In the genomic region with DNA sequence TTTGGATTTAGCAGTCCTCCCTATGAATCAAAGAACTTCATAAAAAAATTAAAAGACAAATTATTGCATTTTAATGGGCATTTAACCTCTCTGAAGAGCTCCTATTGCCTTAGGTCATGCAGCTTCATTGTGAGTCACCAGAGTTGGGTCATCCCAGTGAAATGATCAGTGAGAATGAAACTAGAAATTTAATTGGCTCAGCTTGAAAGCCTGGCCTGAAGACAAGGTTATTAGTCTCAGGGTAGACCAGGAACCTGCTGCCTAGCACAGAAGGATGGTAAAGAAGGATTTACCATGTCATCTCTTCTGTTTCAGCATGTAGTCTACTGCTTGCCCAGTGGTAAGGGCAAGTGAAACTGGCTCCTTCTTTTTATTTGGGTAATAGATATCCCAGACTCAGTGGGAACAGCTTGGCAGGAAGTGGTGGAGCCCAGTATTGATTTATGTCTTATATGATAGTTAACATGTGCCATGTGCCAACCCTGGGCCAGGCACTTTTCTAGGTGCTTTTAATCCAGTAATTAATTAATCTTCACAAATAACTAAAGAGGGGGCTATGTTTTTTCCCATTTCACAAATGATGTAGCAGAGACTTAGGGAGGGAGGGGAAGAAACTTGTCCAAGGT, we compare ENCODE assay signal across 11 cellular contexts. TPM values are rescaled to one million over a fixed set of nuclear protein-coding genes. Genes with fewer than 3 reads are reported as not detected.
A peak's percentile ranks its signal among the peaks of the same experiment; 100 is the strongest.
DNase-seq lines count a peak whose midpoint lies in the region; FAIRE-seq and TF ChIP-seq lines count a peak whose summit lies in the region.
"Had no signal": no experiment of that assay in that cellular context is flagged by ENCODE, and none has a peak within 500 bp of the region (broad histone marks: within the 10 kb centered on the region; RNA-seq: fewer than 3 reads in every experiment).

No MANE protein-coding gene starts in this region.

- DNase-seq in NCI-H82 (lab: John Stamatoyannopoulos, UW) (peak; percentile 34), NCI-H82 treated with DMSO at 0.1 percent for 48 hours (lab: John Stamatoyannopoulos, UW; ENCODE audit: unreplicated experiment) (no peak), HTR-8/SVneo (ENCODE audit: insufficient read length, low spot score) (peak; percentile 88), astrocyte of the hippocampus (ENCODE audit: low read depth, low spot score) (peak; percentile 54), skeletal muscle cell (ENCODE audit: low read depth) (peak; percentile 62), cerebellum (ENCODE audit: low spot score) (no peak), AML-193 (lab: John Stamatoyannopoulos, UW) (no peak), nephron progenitor cell (no peak)
- DNase-seq: NCI-H1048 had no signal

- no peaks in the 10 kb centered on the region for H3K9me3 Mint-ChIP-seq in nephron progenitor cell
- H3K9me3 Mint-ChIP-seq: central memory CD8-positive, alpha-beta T cell had no signal

- peaks cover 4% of the 10 kb centered on the region for H3K27me3 Mint-ChIP-seq in nephron progenitor cell (ENCODE audit: low read depth, poor library complexity)

- H3K4me3 ChIP-seq in skeletal muscle cell (ENCODE audit: low read depth, low read length), result no peak overlapping the region
- H3K4me3 ChIP-seq: BLaER1 treated with 17β-estradiol and CSF1 and Interleukin-3, amounts not matched to agents 10 nM and 100 nM had no signal

- no peaks in the 10 kb centered on the region for H3K36me3 Mint-ChIP-seq in nephron progenitor cell (ENCODE audit: low read depth)

- H3K27ac Mint-ChIP-seq in nephron progenitor cell, result no peak overlapping the region

- no peak overlapping the region for H3K4me3 Mint-ChIP-seq in nephron progenitor cell
- H3K4me3 Mint-ChIP-seq: central memory CD8-positive, alpha-beta T cell had no signal

- TF ChIP-seq CTCF in nephron progenitor cell (IDR thresholded peaks at IDR 0.05), result no peak

- H3K4me1 Mint-ChIP-seq in nephron progenitor cell, result peaks cover 6% of the 10 kb centered on the region
- H3K4me1 Mint-ChIP-seq: central memory CD8-positive, alpha-beta T cell had no signal

- no peak for FAIRE-seq in HTR-8/SVneo (lab: Jason Lieb, UNC)

RNA-seq across cellular contexts. Expression of gene LAMC2, which starts 23.6 kb away (rescaled TPM):
- 2.4 TPM for total RNA-seq in cerebellum

Comparison
In these comparisons a context has a peak if more than half of its experiments do, and no peak if none do; other contexts are left out.
1. DNase-seq: peak in NCI-H82 (single experiment), HTR-8/SVneo (single experiment), astrocyte of the hippocampus (single experiment) and skeletal muscle cell (single experiment); none in NCI-H82 treated with DMSO at 0.1 percent for 48 hours (single experiment), cerebellum (single experiment), AML-193 (0 of 2) and nephron progenitor cell (single experiment).